1 cellular context compared by ENCODE assay signal in genomic region chr1:94579876-94580294, GRCh38.
TF ChIP-seq lines count a peak whose summit lies in the region.

No MANE protein-coding gene starts in this region.

TF ChIP-seq in HCT116, 20 proteins besides CTCF, POLR2A, EP300 and RAD21 (continued from another document):
- TF ChIP-seq ZBTB33 (IDR thresholded peaks at IDR 0.05; ENCODE audit: extremely low read depth, insufficient replicate concordance, low read length) (no peak), SIN3A (IDR thresholded peaks at IDR 0.05; ENCODE audit: low read depth) (no peak), JUND (IDR thresholded peaks at IDR 0.05) (peak; percentile 61; the same call in 1 of the 2 replicates), ZFX (IDR thresholded peaks at IDR 0.05) (no peak), POLR2AphosphoS5 (IDR thresholded peaks at IDR 0.05; ENCODE audit: low read depth, low read length) (peak; percentile 50), EZH2 (IDR thresholded peaks at IDR 0.05) (no peak), TCF7L2 (IDR thresholded peaks at IDR 0.05; ENCODE audit: borderline replicate concordance, extremely low read depth, insufficient read depth, insufficient read length) (peak; percentile 85), FOSL1 (IDR thresholded peaks at IDR 0.05; ENCODE audit: low read depth) (peak; percentile 69), REST (IDR thresholded peaks at IDR 0.05; ENCODE audit: low read depth) (no peak), EGR1 (IDR thresholded peaks at IDR 0.05; ENCODE audit: low read depth) (no peak), YY1 (IDR thresholded peaks at IDR 0.05; ENCODE audit: extremely low read depth, insufficient replicate concordance, low read depth, low read length) (peak; percentile 11)
